ENCODE assay signal across 18 cellular contexts in genomic region chr20:5833309-5833941, GRCh38.
A peak's percentile ranks its signal among the peaks of the same experiment; 100 is the strongest.
DNase-seq lines count a peak whose midpoint lies in the region; ATAC-seq and TF ChIP-seq lines count a peak whose summit lies in the region.
"Had no signal": no experiment of that assay in that cellular context is flagged by ENCODE, and none has a peak within 500 bp of the region (broad histone marks: within the 10 kb centered on the region; RNA-seq: fewer than 3 reads in every experiment).

No MANE protein-coding gene starts in this region.

- CTCF ChIA-PET in Caco-2 (lab: Charles Lee), result no interaction called here

- intact Hi-C loops in Right ventricle myocardium inferior (cut with DNase I) (no loop called here), cardiac septum (cut with DNase I) (no loop called here), right cardiac atrium (cut with DNase I) (loop anchor here in 1 of 4 donors (10.0 kb wide), 1 partner anchor 51 kb away; no protein-coding TSS in a partner anchor), Caco-2 (cut with micrococcal nuclease; ENCODE audit: unreplicated experiment) (no loop called here), dorsolateral prefrontal cortex (cut with DNase I) (no loop called here)

- no peaks in the 10 kb centered on the region for H3K27me3 Mint-ChIP-seq in effector memory CD8-positive, alpha-beta T cell
- H3K27me3 Mint-ChIP-seq in Caco-2 (ENCODE audit: insufficient read depth, unreplicated experiment), result no peaks in the 10 kb centered on the region

- H3K4me1 ChIP-seq in right cardiac atrium (ENCODE audit: control insufficient read depth, insufficient read depth, low read length) (peaks cover 5% of the 10 kb centered on the region), Caco-2 (no peaks in the 10 kb centered on the region)

- TF ChIP-seq CTCF in Caco-2 (IDR thresholded peaks at IDR 0.05; ENCODE audit: insufficient read depth in 1 of 2, low read depth in 1 of 2, low read length in 1 of 2, severe bottlenecking in 1 of 2, unreplicated experiment in 1 of 2), result no peak
- no peak for TF ChIP-seq CTCF in dorsolateral prefrontal cortex (IDR thresholded peaks at IDR 0.05 in 54 of 56, conservative IDR thresholded peaks at IDR 0.05 in 2 of 56; ENCODE audit: low read depth in 1 of 56, partially characterized antibody in 56 of 56)

- H3K36me3 ChIP-seq in Caco-2 (ENCODE audit: control insufficient read depth, insufficient read depth, low read length), result no peaks in the 10 kb centered on the region

- peaks cover 13% of the 10 kb centered on the region for H3K36me3 Mint-ChIP-seq in effector memory CD8-positive, alpha-beta T cell (ENCODE audit: insufficient read depth)
- peaks cover 10% of the 10 kb centered on the region for H3K36me3 Mint-ChIP-seq in stimulated activated effector memory CD8-positive, alpha-beta T cell treated with anti-CD3 and anti-CD28 coated beads, Interleukin-12 subunit alpha, Interleukin-12 subunit beta, amount 100 ng/mL, for 72 hours
- no peaks in the 10 kb centered on the region for H3K36me3 Mint-ChIP-seq in Caco-2 (ENCODE audit: insufficient read depth, unreplicated experiment)

- no peak overlapping the region for H3K4me3 Mint-ChIP-seq in effector memory CD8-positive, alpha-beta T cell
- no peak overlapping the region for H3K4me3 Mint-ChIP-seq in stimulated activated effector memory CD8-positive, alpha-beta T cell treated with anti-CD3 and anti-CD28 coated beads, Interleukin-12 subunit alpha, Interleukin-12 subunit beta, amount 100 ng/mL, for 72 hours
- no peak overlapping the region for H3K4me3 Mint-ChIP-seq in Caco-2 (ENCODE audit: unreplicated experiment)

- H3K27ac ChIP-seq in right cardiac atrium (ENCODE audit: low read length), result peak overlapping the region; percentile 69
- peak overlapping the region in 3 of 59 donors; percentile 28 to 85 (median 74) for H3K27ac ChIP-seq in dorsolateral prefrontal cortex
- H3K27ac ChIP-seq: KMS-11 had no signal

- no peaks in the 10 kb centered on the region for H3K9me3 Mint-ChIP-seq in effector memory CD8-positive, alpha-beta T cell
- H3K9me3 Mint-ChIP-seq in stimulated activated effector memory CD8-positive, alpha-beta T cell treated with anti-CD3 and anti-CD28 coated beads, Interleukin-12 subunit alpha, Interleukin-12 subunit beta, amount 100 ng/mL, for 72 hours, result no peaks in the 10 kb centered on the region
- H3K9me3 Mint-ChIP-seq in Caco-2 (ENCODE audit: unreplicated experiment), result no peaks in the 10 kb centered on the region

- 83% methylated on average over 6 of the region's 6 CpGs for WGBS in right cardiac atrium

- H3K4me1 Mint-ChIP-seq in effector memory CD8-positive, alpha-beta T cell (ENCODE audit: low read depth in 2 of 2), result peaks cover 21 to 29% of the 10 kb centered on the region in 2 donors
- H3K4me1 Mint-ChIP-seq in stimulated activated effector memory CD8-positive, alpha-beta T cell treated with anti-CD3 and anti-CD28 coated beads, Interleukin-12 subunit alpha, Interleukin-12 subunit beta, amount 100 ng/mL, for 72 hours, result peaks cover 22% of the 10 kb centered on the region
- peaks cover 9% of the 10 kb centered on the region for H3K4me1 Mint-ChIP-seq in Caco-2 (ENCODE audit: low read depth, unreplicated experiment)

- BruUV-seq in Caco-2 (replicated peaks; lab: Mats Ljungman, UMichigan), result no TSS peak

- POLR2A ChIA-PET in Caco-2 (lab: Charles Lee), result no interaction called here

- ATAC-seq in Right ventricle myocardium inferior (peak; percentile 91), right cardiac atrium (peak; percentile 87)
- no peak for ATAC-seq in effector memory CD8-positive, alpha-beta T cell (replicated peaks)
- no peak for ATAC-seq in stimulated activated effector memory CD8-positive, alpha-beta T cell treated with anti-CD3 and anti-CD28 coated beads, Interleukin-12 subunit alpha, Interleukin-12 subunit beta, amount 100 ng/mL, for 72 hours
- ATAC-seq: GM12878, HepG2, PC-3 had no signal

- DNase-seq in Right ventricle myocardium inferior (ENCODE audit: missing footprints) (no peak), cardiac septum (ENCODE audit: low spot score) (no peak), right cardiac atrium (no peak), Caco-2 (no peak), dorsolateral prefrontal cortex (no peak)
- DNase-seq in effector memory CD8-positive, alpha-beta T cell, result no peak
- DNase-seq in stimulated activated effector memory CD8-positive, alpha-beta T cell treated with anti-CD3 and anti-CD28 coated beads, Interleukin-12 subunit alpha, Interleukin-12 subunit beta, amount 100 ng/mL, for 72 hours (ENCODE audit: low spot score in 2 of 2), result no peak
- no peak for DNase-seq in activated CD4-positive, alpha-beta T cell treated with anti-CD3 and anti-CD28 coated beads for 4 hours
- DNase-seq: DMS79, GOT3, NCI-H1105, NCI-H1694 treated with DMSO at 0.1 percent for 48 hours, NCI-H345, NCI-H748 treated with DMSO at 0.1 percent for 48 hours, PC-3 had no signal

- H3K27ac Mint-ChIP-seq in effector memory CD8-positive, alpha-beta T cell, result peak overlapping the region; percentile 90 to 93
- peak overlapping the region; percentile 87 for H3K27ac Mint-ChIP-seq in stimulated activated effector memory CD8-positive, alpha-beta T cell treated with anti-CD3 and anti-CD28 coated beads, Interleukin-12 subunit alpha, Interleukin-12 subunit beta, amount 100 ng/mL, for 72 hours
- H3K27ac Mint-ChIP-seq in Caco-2 (ENCODE audit: unreplicated experiment), result no peak overlapping the region

- H3K27me3 ChIP-seq in right cardiac atrium (ENCODE audit: control insufficient read depth, insufficient read depth) (no peaks in the 10 kb centered on the region), Caco-2 (replicated peaks; ENCODE audit: control insufficient read depth, insufficient read depth, low read length) (no peaks in the 10 kb centered on the region), dorsolateral prefrontal cortex (no peaks in the 10 kb centered on the region)

- H3K9me3 ChIP-seq in right cardiac atrium (ENCODE audit: control insufficient read depth, low read length), result no peaks in the 10 kb centered on the region
- no peaks in the 10 kb centered on the region for H3K9me3 ChIP-seq in Caco-2

- no peak overlapping the region for H3K4me3 ChIP-seq in right cardiac atrium (ENCODE audit: low read length)
- no peak overlapping the region for H3K4me3 ChIP-seq in Caco-2 (ENCODE audit: low read depth, low read length)
- H3K4me3 ChIP-seq in dorsolateral prefrontal cortex, result no peak overlapping the region
- H3K4me3 ChIP-seq: GM12878 had no signal

Comparison
In these comparisons a context has a peak if more than half of its experiments do, and no peak if none do; other contexts are left out.
1. ATAC-seq: peak in Right ventricle myocardium inferior (single experiment) and right cardiac atrium (2 of 2); none in effector memory CD8-positive, alpha-beta T cell (single experiment) and stimulated activated effector memory CD8-positive, alpha-beta T cell treated with anti-CD3 and anti-CD28 coated beads, Interleukin-12 subunit alpha, Interleukin-12 subunit beta, amount 100 ng/mL, for 72 hours (single experiment).